ENCODE assay signal across 27 cellular contexts in genomic region chr2:181326605-181327004, GRCh38.
"Had no signal": no experiment of that assay in that cellular context is flagged by ENCODE, and none has a peak within 500 bp of the region (broad histone marks: within the 10 kb centered on the region; RNA-seq: fewer than 3 reads in every experiment).

No MANE protein-coding gene starts in this region.

- H3K27ac Mint-ChIP-seq: activated naive CD8-positive, alpha-beta T cell treated with anti-CD3 and anti-CD28 coated beads, Interleukin-2, amount 10 ng/mL, durations not matched to agents 7 days and 5 days; activated T-cell treated with anti-CD3 and anti-CD28 coated beads, Interleukin-2, amount 50 U/mL, for 72 hours; brain; effector memory CD8-positive, alpha-beta T cell; immature natural killer cell; nephron progenitor cell; progenitor cell of endocrine pancreas; stimulated activated naive CD8-positive, alpha-beta T cell treated with anti-CD3 and anti-CD28 coated beads, Interleukin-15, Interleukin-2, amounts not matched to agents 100 ng/mL and 50 ng/mL, for 24 hours had no signal

- H3K4me1 ChIP-seq: ascending aorta, right lobe of liver had no signal

- H3K9me3 ChIP-seq: ascending aorta, ovary, right lobe of liver had no signal

- H3K36me3 ChIP-seq: ascending aorta, cardiac muscle cell, ovary, right lobe of liver had no signal

- H3K27me3 ChIP-seq: ascending aorta, cardiac muscle cell, ovary, right lobe of liver had no signal

- H3K36me3 Mint-ChIP-seq: brain had no signal

- H3K4me3 ChIP-seq: ascending aorta, cardiac muscle cell, coronary artery, dorsolateral prefrontal cortex, ovary, right lobe of liver had no signal

- H3K27me3 Mint-ChIP-seq: activated naive CD8-positive, alpha-beta T cell treated with anti-CD3 and anti-CD28 coated beads, Interleukin-2, amount 10 ng/mL, durations not matched to agents 7 days and 5 days; effector memory CD8-positive, alpha-beta T cell; progenitor cell of endocrine pancreas; stimulated activated naive CD8-positive, alpha-beta T cell treated with anti-CD3 and anti-CD28 coated beads, Interleukin-15, Interleukin-2, amounts not matched to agents 100 ng/mL and 50 ng/mL, for 24 hours had no signal

- H3K27ac ChIP-seq: ascending aorta, cardiac muscle cell, coronary artery, dorsolateral prefrontal cortex, ovary, right lobe of liver had no signal

- DNase-seq: activated CD4-positive, alpha-beta T cell treated with anti-CD3 and anti-CD28 coated beads for 4 hours; activated CD4-positive, alpha-beta T cell treated with anti-CD3 and anti-CD28 coated beads, Interleukin-2, amount 50 U/mL, for 4 hours; activated effector memory CD4-positive, alpha-beta T cell treated with Interleukin-2 at 50 U/mL for 16 hours; activated naive CD4-positive, alpha-beta T cell treated with Interleukin-2 at 50 U/mL for 16 hours; activated naive CD8-positive, alpha-beta T cell treated with anti-CD3 and anti-CD28 coated beads, Interleukin-2, amount 10 ng/mL, durations not matched to agents 7 days and 5 days; activated T-cell treated with anti-CD3 and anti-CD28 coated beads for 4 hours; activated T-cell treated with anti-CD3 and anti-CD28 coated beads, Interleukin-2, amount 50 U/mL, for 72 hours; dorsolateral prefrontal cortex; effector memory CD8-positive, alpha-beta T cell; foreskin fibroblast; head of caudate nucleus; hypothalamus; immature natural killer cell; kidney; left colon; mammary epithelial cell; nephron progenitor cell; ovary; right lobe of liver; stimulated activated CD4-positive, alpha-beta T cell treated with anti-CD3 and anti-CD28 coated beads, Interleukin-4, amount 100 ng/mL, for 1 hour; T-helper 2 cell had no signal

- H3K4me3 Mint-ChIP-seq: activated naive CD8-positive, alpha-beta T cell treated with anti-CD3 and anti-CD28 coated beads, Interleukin-2, amount 10 ng/mL, durations not matched to agents 7 days and 5 days; activated T-cell treated with anti-CD3 and anti-CD28 coated beads, Interleukin-2, amount 50 U/mL, for 72 hours; effector memory CD8-positive, alpha-beta T cell; immature natural killer cell; nephron progenitor cell; stimulated activated naive CD8-positive, alpha-beta T cell treated with anti-CD3 and anti-CD28 coated beads, Interleukin-15, Interleukin-2, amounts not matched to agents 100 ng/mL and 50 ng/mL, for 24 hours had no signal
